In genomic region chr9:116942593-116943061, GRCh38 we compare ENCODE assay signal across 24 cellular contexts.
DNase-seq lines count a peak whose midpoint lies in the region; ATAC-seq lines count a peak whose summit lies in the region.
"Had no signal": no experiment of that assay in that cellular context is flagged by ENCODE, and none has a peak within 500 bp of the region (broad histone marks: within the 10 kb centered on the region; RNA-seq: fewer than 3 reads in every experiment).

No MANE protein-coding gene starts in this region.

- no peak overlapping the region for H3K4me3 Mint-ChIP-seq in stimulated activated naive B cell treated with anti-CD40 and anti-IgM and Interleukin-4, amounts not matched to agents 10 μg/mL and 1 μg/mL and 100 μg/mL, for 72 hours
- H3K4me3 Mint-ChIP-seq: activated CD4-positive, alpha-beta memory T cell treated with anti-CD3 and anti-CD28 coated beads, Interleukin-2, amount 10 ng/mL, durations not matched to agents 7 days and 5 days; activated naive CD8-positive, alpha-beta T cell treated with anti-CD3 and anti-CD28 coated beads for 36 hours; activated T-cell treated with anti-CD3 and anti-CD28 coated beads, Interleukin-2, amount 50 U/mL, for 4 hours; IgD-negative memory B cell; T-helper 1 cell treated with Interleukin-12 subunit alpha and Interleukin-12 subunit beta and Interleukin-4 antibody, amounts not matched to agents 30 μg/mL and 1 μg/mL, for 36 hours had no signal

- DNase-seq in stimulated activated naive B cell treated with anti-CD40 and anti-IgM and Interleukin-4, amounts not matched to agents 10 μg/mL and 1 μg/mL and 100 μg/mL, for 72 hours = no peak
- DNase-seq in mesenteric fat pad (ENCODE audit: low spot score) = no peak
- DNase-seq in HK-2 (ENCODE audit: unreplicated experiment) = no peak
- no peak for DNase-seq in left lobe of liver (ENCODE audit: low spot score)
- no peak for DNase-seq in pons (ENCODE audit: low spot score)
- DNase-seq: activated CD4-positive, alpha-beta memory T cell treated with anti-CD3 and anti-CD28 coated beads, Interleukin-2, amount 10 ng/mL, durations not matched to agents 7 days and 5 days; activated naive CD8-positive, alpha-beta T cell treated with anti-CD3 and anti-CD28 coated beads for 36 hours; activated T-cell treated with anti-CD3 and anti-CD28 coated beads, Interleukin-2, amount 50 U/mL, for 4 hours; BE2C; dermis blood vessel endothelial cell; erythroblast; GDM1; left ventricle myocardium inferior; NCI-H2107; NCI-H526; SHP77 treated with DMSO at 0.1 percent for 48 hours; stomach; upper lobe of right lung had no signal

- H3K27me3 Mint-ChIP-seq in stimulated activated naive B cell treated with anti-CD40 and anti-IgM and Interleukin-4, amounts not matched to agents 10 μg/mL and 1 μg/mL and 100 μg/mL, for 72 hours = peaks cover 0 to 5% of the 10 kb centered on the region in 2 donors
- H3K27me3 Mint-ChIP-seq: activated CD4-positive, alpha-beta memory T cell treated with anti-CD3 and anti-CD28 coated beads, Interleukin-2, amount 10 ng/mL, durations not matched to agents 7 days and 5 days; activated naive CD8-positive, alpha-beta T cell treated with anti-CD3 and anti-CD28 coated beads for 36 hours; IgD-negative memory B cell had no signal

- H3K36me3 Mint-ChIP-seq in stimulated activated naive B cell treated with anti-CD40 and anti-IgM and Interleukin-4, amounts not matched to agents 10 μg/mL and 1 μg/mL and 100 μg/mL, for 72 hours = no peaks in the 10 kb centered on the region
- H3K36me3 Mint-ChIP-seq: activated naive CD8-positive, alpha-beta T cell treated with anti-CD3 and anti-CD28 coated beads for 36 hours; IgD-negative memory B cell had no signal

- H3K27ac Mint-ChIP-seq in stimulated activated naive B cell treated with anti-CD40 and anti-IgM and Interleukin-4, amounts not matched to agents 10 μg/mL and 1 μg/mL and 100 μg/mL, for 72 hours = no peak overlapping the region
- H3K27ac Mint-ChIP-seq: activated CD4-positive, alpha-beta memory T cell treated with anti-CD3 and anti-CD28 coated beads, Interleukin-2, amount 10 ng/mL, durations not matched to agents 7 days and 5 days; activated naive CD8-positive, alpha-beta T cell treated with anti-CD3 and anti-CD28 coated beads for 36 hours; IgD-negative memory B cell; T-helper 1 cell treated with Interleukin-12 subunit alpha and Interleukin-12 subunit beta and Interleukin-4 antibody, amounts not matched to agents 30 μg/mL and 1 μg/mL, for 36 hours had no signal

- peaks cover 0 to 4% of the 10 kb centered on the region in 2 donors for H3K4me1 Mint-ChIP-seq in stimulated activated naive B cell treated with anti-CD40 and anti-IgM and Interleukin-4, amounts not matched to agents 10 μg/mL and 1 μg/mL and 100 μg/mL, for 72 hours
- H3K4me1 Mint-ChIP-seq: activated CD4-positive, alpha-beta memory T cell treated with anti-CD3 and anti-CD28 coated beads, Interleukin-2, amount 10 ng/mL, durations not matched to agents 7 days and 5 days; activated naive CD8-positive, alpha-beta T cell treated with anti-CD3 and anti-CD28 coated beads for 36 hours had no signal

- ATAC-seq in GM18868 (IDR thresholded peaks at IDR 0.05; ENCODE audit: unreplicated experiment) (peak; percentile 72), GM21723 (IDR thresholded peaks at IDR 0.05; ENCODE audit: unreplicated experiment) (peak; percentile 58), HG03103 (IDR thresholded peaks at IDR 0.05; ENCODE audit: low read depth, unreplicated experiment) (peak; percentile 61), left lobe of liver (no peak)
- ATAC-seq in stimulated activated naive B cell treated with anti-CD40 and anti-IgM and Interleukin-4, amounts not matched to agents 10 μg/mL and 1 μg/mL and 100 μg/mL, for 72 hours (replicated peaks) = peak; percentile 61 to 63
- ATAC-seq: activated T-cell treated with anti-CD3 and anti-CD28 coated beads, Interleukin-2, amount 50 U/mL, for 4 hours; gastroesophageal sphincter; upper lobe of right lung had no signal

- H3K9me3 Mint-ChIP-seq in stimulated activated naive B cell treated with anti-CD40 and anti-IgM and Interleukin-4, amounts not matched to agents 10 μg/mL and 1 μg/mL and 100 μg/mL, for 72 hours = peaks cover 0 to 4% of the 10 kb centered on the region in 2 donors
- H3K9me3 Mint-ChIP-seq: activated CD4-positive, alpha-beta memory T cell treated with anti-CD3 and anti-CD28 coated beads, Interleukin-2, amount 10 ng/mL, durations not matched to agents 7 days and 5 days; activated naive CD8-positive, alpha-beta T cell treated with anti-CD3 and anti-CD28 coated beads for 36 hours; activated T-cell treated with anti-CD3 and anti-CD28 coated beads, Interleukin-2, amount 50 U/mL, for 4 hours; T-helper 1 cell treated with Interleukin-12 subunit alpha and Interleukin-12 subunit beta and Interleukin-4 antibody, amounts not matched to agents 30 μg/mL and 1 μg/mL, for 36 hours had no signal
